8 cellular contexts compared by ENCODE assay signal in genomic region chr10:102280397-102281015, GRCh38. TPM values are rescaled to one million over a fixed set of nuclear protein-coding genes. Genes with fewer than 3 reads are reported as not detected.
DNase-seq lines count a peak whose midpoint lies in the region; ATAC-seq, FAIRE-seq and TF ChIP-seq lines count a peak whose summit lies in the region.

No MANE protein-coding gene starts in this region.

- H3K4me3 ChIP-seq in GM12878: peak overlapping the region; percentile 14; the same call in 1 of the 2 replicates
- H3K4me3 ChIP-seq in lower lobe of right lung: peak overlapping the region; percentile 20

- H4K20me1 ChIP-seq in GM12878 (ENCODE audit: control insufficient read depth, insufficient read depth): no peaks in the 10 kb centered on the region

- H3K27ac ChIP-seq in GM12878 (ENCODE audit: control insufficient read depth, insufficient read depth): peak overlapping the region; percentile 44
- H3K27ac ChIP-seq in lower lobe of right lung: peak overlapping the region; percentile 39

- RAD21 ChIA-PET in GM12878 (lab: Charles Lee; ENCODE audit: unreplicated experiment): no interaction called here

- TF ChIP-seq POLR2A in GM12878 (IDR thresholded peaks at IDR 0.05; ENCODE audit: low read depth, low read length): no peak

- no peak for TF ChIP-seq RAD21 in GM12878 (IDR thresholded peaks at IDR 0.05; ENCODE audit: insufficient read depth, low read depth, low read length)

- 13% methylated on average over 3 of the region's 3 CpGs for WGBS in GM12878 (ENCODE audit: insufficient coverage, insufficient replicate concordance, low lambda C conversion rate, missing lambda C conversion rate)

- TF ChIP-seq CTCF in GM12878 (IDR thresholded peaks at IDR 0.05 in 2 of 3, conservative IDR thresholded peaks at IDR 0.05 in 1 of 3; ENCODE audit: control insufficient read depth in 2 of 3, extremely low read depth in 1 of 3, insufficient read depth in 1 of 3, low read depth in 3 of 3, low read length in 3 of 3): no peak
- no peak for TF ChIP-seq CTCF in lower lobe of right lung (IDR thresholded peaks at IDR 0.05)

- no peak for TF ChIP-seq EP300 in GM12878 (IDR thresholded peaks at IDR 0.05; ENCODE audit: borderline replicate concordance in 1 of 2, control insufficient read depth in 1 of 2, low read depth in 2 of 2, low read length in 2 of 2)

- H3K9me3 ChIP-seq in GM12878 (replicated peaks; ENCODE audit: control insufficient read depth, insufficient read depth, low read length): no peaks in the 10 kb centered on the region
- H3K9me3 ChIP-seq in lower lobe of right lung: no peaks in the 10 kb centered on the region

- ATAC-seq in GM12878 (peak; percentile 44), lower lobe of right lung (peak; percentile 65 to 70)

- peaks cover 6% of the 10 kb centered on the region; the same call in 1 of the 2 replicates for H3K4me1 ChIP-seq in GM12878 (ENCODE audit: control insufficient read depth, insufficient read depth, low read length)
- peaks cover 38% of the 10 kb centered on the region for H3K4me1 ChIP-seq in lower lobe of right lung

- DNase-seq in Ammon's horn (ENCODE audit: low spot score) (peak; percentile 42), Kasumi-1 (lab: John Stamatoyannopoulos, UW) (peak; percentile 48 to 52), GM12878 (ENCODE audit: low read depth, low spot score) (no peak), lower lobe of right lung (no peak), amniotic stem cell (lab: John Stamatoyannopoulos, UW) (no peak), SW480 (ENCODE audit: low spot score) (no peak), 8988T (no peak)
- DNase-seq in stimulated activated CD8-positive, alpha-beta memory T cell treated with anti-CD3 and anti-CD28 coated beads, Interleukin-4, amount 100 ng/mL, for 48 hours: no peak

- POLR2A ChIA-PET in GM12878 (lab: Charles Lee): interaction anchor here (0.8 kb wide), 1 partner anchor 14 kb away, joined by 3 read pairs; no protein-coding TSS in a partner anchor

- CTCF ChIA-PET in GM12878 (lab: Yijun Ruan, JAX): interaction anchor here (1.2 to 4.9 kb wide), 3 partner anchors 29 to 71 kb away, joined by 3 to 23 read pairs (median 14); no protein-coding TSS in a partner anchor

- no peak for FAIRE-seq in GM12878 (lab: Jason Lieb, UNC)

- in situ Hi-C loops in GM12878 (cut with MboI): no loop called here

- H2AFZ ChIP-seq in GM12878 (ENCODE audit: control insufficient read depth, low read depth, low read length): no peak overlapping the region

- SMC1A ChIA-PET in GM12878 (lab: Charles Lee; ENCODE audit: uncharacterized antibody, unreplicated experiment): interaction anchor here (1.0 to 1.9 kb wide), 3 partner anchors 18 to 61 kb away, joined by 3 to 4 read pairs (median 4); no protein-coding TSS in a partner anchor

- H3K27me3 ChIP-seq in GM12878 (replicated peaks in 1 of 2; ENCODE audit: control insufficient read depth in 2 of 2, insufficient read depth in 2 of 2, low read length in 1 of 2) (no peaks in the 10 kb centered on the region), lower lobe of right lung (ENCODE audit: low read depth) (no peaks in the 10 kb centered on the region)

- intact Hi-C loops in GM12878 (cut with micrococcal nuclease; ENCODE audit: unreplicated experiment): no loop called here
- intact Hi-C loops in lower lobe of right lung (cut with DNase I): no loop called here

- no TSS peak for BruUV-seq in GM12878 (replicated peaks; lab: Mats Ljungman, UMichigan)

- peak overlapping the region; percentile 23; the same call in 1 of the 2 replicates for H3K4me2 ChIP-seq in GM12878 (ENCODE audit: control insufficient read depth, insufficient read depth)

- no peak overlapping the region for H3K9ac ChIP-seq in GM12878 (ENCODE audit: control insufficient read depth, insufficient read depth, low read length)

- peaks cover 0 to 3% of the 10 kb centered on the region in 2 experiments; a peak in 2 of 4 replicates for H3K36me3 ChIP-seq in GM12878 (ENCODE audit: control insufficient read depth in 2 of 2, insufficient read depth in 2 of 2, low read length in 1 of 2)
- H3K36me3 ChIP-seq in lower lobe of right lung: peaks cover 15% of the 10 kb centered on the region

- H3K79me2 ChIP-seq in GM12878 (ENCODE audit: control insufficient read depth, insufficient read depth, low read length): peaks cover 30% of the 10 kb centered on the region

TF ChIP-seq in GM12878, 131 proteins besides CTCF, POLR2A, EP300 and RAD21 (continues in another document):
- TF ChIP-seq MYB (IDR thresholded peaks at IDR 0.05; ENCODE audit: borderline replicate concordance, low read depth, low read length) (no peak), PKNOX1 (IDR thresholded peaks at IDR 0.05) (peak; percentile 70), E2F4 (IDR thresholded peaks at IDR 0.05; ENCODE audit: low read depth, low read length) (no peak)

RNA-seq across cellular contexts. Expression of gene GBF1, which starts 35.2 kb away (rescaled TPM):
- 47.9 and 50.1 TPM in 2 replicates for total RNA-seq in GM12878 (2013; cell fraction: nucleolus; rRNA removed)
- total RNA-seq in GM12878 (2014; rRNA removed): 21.4 and 23.0 TPM in 2 replicates
- 13.3 and 13.8 TPM in 2 replicates for total RNA-seq in GM12878 (2014; rRNA removed; fragmentation: Illumina TruSeq; extraction: Trizol)
- total RNA-seq in GM12878 (2021): 38.8 and 42.0 TPM in 2 replicates
- polyA plus RNA-seq in GM12878 (2011; ENCODE audit: low read depth): 23.0 TPM
- polyA plus RNA-seq in GM12878 (2011; rRNA removed): 6.5 and 20.7 TPM in 2 replicates
- 15.0 and 20.8 TPM in 2 replicates for polyA plus RNA-seq in GM12878 (2011; cell fraction: cytosol; rRNA removed)
- 46.7 and 52.1 TPM in 2 replicates for polyA plus RNA-seq in GM12878 (2011; cell fraction: nucleus; rRNA removed)
- 29.0 and 31.0 TPM in 2 replicates for polyA plus RNA-seq in GM12878 (2012)
- 25.5 and 30.4 TPM in 2 replicates for polyA plus RNA-seq in GM12878 (2014; fragmentation: Illumina TruSeq; extraction: Trizol)
- 1 to 10 TPM in 1 of 2 experiments, under 1 TPM in 1; 0.82 to 1.2 TPM for polyA plus RNA-seq in GM12878 (2014; fragmentation: Nextera tagmentation; extraction: Ambion mirVana)
- polyA plus RNA-seq in GM12878 (2014; rRNA removed): 19.6 and 24.3 TPM in 2 replicates
- polyA plus RNA-seq in GM12878 (2016; fragmentation: Nextera tagmentation; extraction: Ambion mirVana): 10 to 100 TPM; 29.5 to 35.6 TPM
- 30.3 and 46.3 TPM in 2 replicates for polyA minus RNA-seq in GM12878 (2011; rRNA and poly(A)+ RNA removed)
- 16.7 and 19.4 TPM in 2 replicates for polyA minus RNA-seq in GM12878 (2011; cell fraction: cytosol; rRNA and poly(A)+ RNA removed)
- 38.2 and 44.3 TPM in 2 replicates for polyA minus RNA-seq in GM12878 (2011; cell fraction: nucleus; rRNA and poly(A)+ RNA removed)
- 40.3 TPM for total RNA-seq in lower lobe of right lung

RNA-seq across cellular contexts. Expression of gene PITX3, which starts 39.2 kb away (rescaled TPM):
- total RNA-seq in GM12878 (2013; cell fraction: nucleolus; rRNA removed): not detected in 2 replicates
- total RNA-seq in GM12878 (2014; rRNA removed) (not detected in 2 replicates), GM12878 (2014; rRNA removed; fragmentation: Illumina TruSeq; extraction: Trizol) (not detected in 2 replicates), GM12878 (2021) (not detected in 2 replicates), lower lobe of right lung (not detected)
- polyA plus RNA-seq in GM12878 (2011; ENCODE audit: low read depth): not detected
- polyA plus RNA-seq in GM12878 (2011; rRNA removed) (not detected in 2 replicates), GM12878 (2014; fragmentation: Illumina TruSeq; extraction: Trizol) (not detected in 2 replicates), GM12878 (2014; fragmentation: Nextera tagmentation; extraction: Ambion mirVana) (not detected), GM12878 (2014; rRNA removed) (not detected in 2 replicates), GM12878 (2016; fragmentation: Nextera tagmentation; extraction: Ambion mirVana) (not detected)
- not detected in 2 replicates for polyA plus RNA-seq in GM12878 (2011; cell fraction: cytosol; rRNA removed)
- polyA plus RNA-seq in GM12878 (2011; cell fraction: nucleus; rRNA removed): not detected in 2 replicates
- not detected in 2 replicates for polyA plus RNA-seq in GM12878 (2012)
- polyA minus RNA-seq in GM12878 (2011; rRNA and poly(A)+ RNA removed): not detected in 2 replicates
- polyA minus RNA-seq in GM12878 (2011; cell fraction: cytosol; rRNA and poly(A)+ RNA removed): not detected in 2 replicates
- polyA minus RNA-seq in GM12878 (2011; cell fraction: nucleus; rRNA and poly(A)+ RNA removed): not detected in 2 replicates

RNA-seq across cellular contexts. Expression of gene ELOVL3, which starts 54.4 kb away (rescaled TPM):
- total RNA-seq in GM12878 (2013; cell fraction: nucleolus; rRNA removed): not detected in 2 replicates
- total RNA-seq in GM12878 (2014; rRNA removed) (0.11 TPM in 1 of 2 replicates, not detected in the other), GM12878 (2014; rRNA removed; fragmentation: Illumina TruSeq; extraction: Trizol) (not detected in 2 replicates), GM12878 (2021) (not detected in 2 replicates), lower lobe of right lung (0.92 TPM)
- polyA plus RNA-seq in GM12878 (2011; ENCODE audit: low read depth): not detected
- polyA plus RNA-seq in GM12878 (2011; rRNA removed) (0.09 and 0.10 TPM in 2 replicates), GM12878 (2014; fragmentation: Illumina TruSeq; extraction: Trizol) (not detected in 2 replicates), GM12878 (2014; fragmentation: Nextera tagmentation; extraction: Ambion mirVana) (not detected), GM12878 (2014; rRNA removed) (0.09 TPM in 1 of 2 replicates, not detected in the other), GM12878 (2016; fragmentation: Nextera tagmentation; extraction: Ambion mirVana) (under 1 TPM in 1 of 2 experiments, not detected in 1; 0.18 TPM)
- 0.08 and 0.09 TPM in 2 replicates for polyA plus RNA-seq in GM12878 (2011; cell fraction: cytosol; rRNA removed)
- polyA plus RNA-seq in GM12878 (2011; cell fraction: nucleus; rRNA removed): 0.07 TPM in 1 of 2 replicates, not detected in the other
- polyA plus RNA-seq in GM12878 (2012): 0.08 TPM in 1 of 2 replicates, not detected in the other
- polyA minus RNA-seq in GM12878 (2011; rRNA and poly(A)+ RNA removed): not detected in 2 replicates
- polyA minus RNA-seq in GM12878 (2011; cell fraction: cytosol; rRNA and poly(A)+ RNA removed): not detected in 2 replicates
- polyA minus RNA-seq in GM12878 (2011; cell fraction: nucleus; rRNA and poly(A)+ RNA removed): not detected in 2 replicates

Comparison
In these comparisons a context has a peak if more than half of its experiments do, and no peak if none do; other contexts are left out.
1. DNase-seq: peak in Ammon's horn (single experiment) and Kasumi-1 (2 of 2); none in GM12878 (single experiment), lower lobe of right lung (single experiment), stimulated activated CD8-positive, alpha-beta memory T cell treated with anti-CD3 and anti-CD28 coated beads, Interleukin-4, amount 100 ng/mL, for 48 hours (single experiment), amniotic stem cell (single experiment), SW480 (single experiment) and 8988T (single experiment).